1 cellular context compared by ENCODE assay signal in the genomic region with DNA sequence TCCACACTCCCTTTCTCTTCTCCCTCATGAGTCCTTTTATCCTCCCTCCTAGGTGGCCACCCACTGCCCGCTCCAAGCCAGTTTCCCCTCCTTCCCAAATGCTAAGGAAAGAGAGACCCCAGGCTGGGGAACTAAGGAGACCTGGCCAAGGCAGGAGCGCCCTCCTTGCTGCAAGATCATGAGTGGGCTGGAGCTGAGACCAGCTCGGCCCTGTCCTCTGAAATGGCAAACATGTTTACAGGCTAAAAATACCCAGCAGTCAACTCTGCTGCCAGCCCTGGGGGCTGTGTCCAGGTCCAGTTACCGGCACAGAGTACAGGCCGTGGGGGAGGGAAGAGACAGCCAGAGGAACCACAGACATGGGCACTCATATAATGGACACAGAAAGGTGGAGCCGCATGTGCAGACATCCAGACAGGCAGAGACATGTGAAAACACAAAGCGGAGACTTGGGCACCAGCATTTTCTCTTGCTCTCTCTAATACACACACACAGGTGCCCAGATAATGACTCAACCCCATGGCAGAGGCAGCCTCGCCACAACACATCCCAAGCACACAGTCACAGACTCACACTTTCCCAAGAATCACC.
TF ChIP-seq lines count a peak whose summit lies in the region.

No MANE protein-coding gene starts in this region.

TF ChIP-seq in HepG2, 621 proteins besides CTCF, POLR2A, EP300 and RAD21 (continued from another document and continues in another):
- TF ChIP-seq, protein P1, sequence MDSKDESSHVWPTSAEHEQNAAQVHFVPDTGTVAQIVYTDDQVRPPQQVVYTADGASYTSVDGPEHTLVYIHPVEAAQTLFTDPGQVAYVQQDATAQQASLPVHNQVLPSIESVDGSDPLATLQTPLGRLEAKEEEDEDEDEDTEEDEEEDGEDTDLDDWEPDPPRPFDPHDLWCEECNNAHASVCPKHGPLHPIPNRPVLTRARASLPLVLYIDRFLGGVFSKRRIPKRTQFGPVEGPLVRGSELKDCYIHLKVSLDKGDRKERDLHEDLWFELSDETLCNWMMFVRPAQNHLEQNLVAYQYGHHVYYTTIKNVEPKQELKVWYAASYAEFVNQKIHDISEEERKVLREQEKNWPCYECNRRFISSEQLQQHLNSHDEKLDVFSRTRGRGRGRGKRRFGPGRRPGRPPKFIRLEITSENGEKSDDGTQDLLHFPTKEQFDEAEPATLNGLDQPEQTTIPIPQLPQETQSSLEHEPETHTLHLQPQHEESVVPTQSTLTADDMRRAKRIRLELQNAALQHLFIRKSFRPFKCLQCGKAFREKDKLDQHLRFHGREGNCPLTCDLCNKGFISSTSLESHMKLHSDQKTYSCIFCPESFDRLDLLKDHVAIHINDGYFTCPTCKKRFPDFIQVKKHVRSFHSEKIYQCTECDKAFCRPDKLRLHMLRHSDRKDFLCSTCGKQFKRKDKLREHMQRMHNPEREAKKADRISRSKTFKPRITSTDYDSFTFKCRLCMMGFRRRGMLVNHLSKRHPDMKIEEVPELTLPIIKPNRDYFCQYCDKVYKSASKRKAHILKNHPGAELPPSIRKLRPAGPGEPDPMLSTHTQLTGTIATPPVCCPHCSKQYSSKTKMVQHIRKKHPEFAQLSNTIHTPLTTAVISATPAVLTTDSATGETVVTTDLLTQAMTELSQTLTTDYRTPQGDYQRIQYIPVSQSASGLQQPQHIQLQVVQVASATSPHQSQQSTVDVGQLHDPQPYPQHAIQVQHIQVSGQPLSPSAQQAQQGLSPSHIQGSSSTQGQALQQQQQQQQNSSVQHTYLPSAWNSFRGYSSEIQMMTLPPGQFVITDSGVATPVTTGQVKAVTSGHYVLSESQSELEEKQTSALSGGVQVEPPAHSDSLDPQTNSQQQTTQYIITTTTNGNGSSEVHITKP (CRISPR knock-in tag; IDR thresholded peaks at IDR 0.05; ENCODE audit: low read depth): peak; percentile 53; the same call in 1 of the 2 replicates
- no peak for TF ChIP-seq ZNF777 (CRISPR knock-in tag; IDR thresholded peaks at IDR 0.05)
- TF ChIP-seq SMAD9 (CRISPR knock-in tag; IDR thresholded peaks at IDR 0.05): peak; percentile 54; the same call in 1 of the 2 replicates
- peak; percentile 75 for TF ChIP-seq MED1 (CRISPR knock-in tag; IDR thresholded peaks at IDR 0.05)
- TF ChIP-seq, protein P2, sequence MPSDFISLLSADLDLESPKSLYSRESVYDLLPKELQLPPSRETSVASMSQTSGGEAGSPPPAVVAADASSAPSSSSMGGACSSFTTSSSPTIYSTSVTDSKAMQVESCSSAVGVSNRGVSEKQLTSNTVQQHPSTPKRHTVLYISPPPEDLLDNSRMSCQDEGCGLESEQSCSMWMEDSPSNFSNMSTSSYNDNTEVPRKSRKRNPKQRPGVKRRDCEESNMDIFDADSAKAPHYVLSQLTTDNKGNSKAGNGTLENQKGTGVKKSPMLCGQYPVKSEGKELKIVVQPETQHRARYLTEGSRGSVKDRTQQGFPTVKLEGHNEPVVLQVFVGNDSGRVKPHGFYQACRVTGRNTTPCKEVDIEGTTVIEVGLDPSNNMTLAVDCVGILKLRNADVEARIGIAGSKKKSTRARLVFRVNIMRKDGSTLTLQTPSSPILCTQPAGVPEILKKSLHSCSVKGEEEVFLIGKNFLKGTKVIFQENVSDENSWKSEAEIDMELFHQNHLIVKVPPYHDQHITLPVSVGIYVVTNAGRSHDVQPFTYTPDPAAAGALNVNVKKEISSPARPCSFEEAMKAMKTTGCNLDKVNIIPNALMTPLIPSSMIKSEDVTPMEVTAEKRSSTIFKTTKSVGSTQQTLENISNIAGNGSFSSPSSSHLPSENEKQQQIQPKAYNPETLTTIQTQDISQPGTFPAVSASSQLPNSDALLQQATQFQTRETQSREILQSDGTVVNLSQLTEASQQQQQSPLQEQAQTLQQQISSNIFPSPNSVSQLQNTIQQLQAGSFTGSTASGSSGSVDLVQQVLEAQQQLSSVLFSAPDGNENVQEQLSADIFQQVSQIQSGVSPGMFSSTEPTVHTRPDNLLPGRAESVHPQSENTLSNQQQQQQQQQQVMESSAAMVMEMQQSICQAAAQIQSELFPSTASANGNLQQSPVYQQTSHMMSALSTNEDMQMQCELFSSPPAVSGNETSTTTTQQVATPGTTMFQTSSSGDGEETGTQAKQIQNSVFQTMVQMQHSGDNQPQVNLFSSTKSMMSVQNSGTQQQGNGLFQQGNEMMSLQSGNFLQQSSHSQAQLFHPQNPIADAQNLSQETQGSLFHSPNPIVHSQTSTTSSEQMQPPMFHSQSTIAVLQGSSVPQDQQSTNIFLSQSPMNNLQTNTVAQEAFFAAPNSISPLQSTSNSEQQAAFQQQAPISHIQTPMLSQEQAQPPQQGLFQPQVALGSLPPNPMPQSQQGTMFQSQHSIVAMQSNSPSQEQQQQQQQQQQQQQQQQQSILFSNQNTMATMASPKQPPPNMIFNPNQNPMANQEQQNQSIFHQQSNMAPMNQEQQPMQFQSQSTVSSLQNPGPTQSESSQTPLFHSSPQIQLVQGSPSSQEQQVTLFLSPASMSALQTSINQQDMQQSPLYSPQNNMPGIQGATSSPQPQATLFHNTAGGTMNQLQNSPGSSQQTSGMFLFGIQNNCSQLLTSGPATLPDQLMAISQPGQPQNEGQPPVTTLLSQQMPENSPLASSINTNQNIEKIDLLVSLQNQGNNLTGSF (CRISPR knock-in tag; IDR thresholded peaks at IDR 0.05): no peak
- TF ChIP-seq HOXA3 (CRISPR knock-in tag; IDR thresholded peaks at IDR 0.05): peak; percentile 19; the same call in 1 of the 2 replicates
- no peak for TF ChIP-seq ZNF720 (CRISPR knock-in tag; IDR thresholded peaks at IDR 0.05)
- TF ChIP-seq, protein P3, sequence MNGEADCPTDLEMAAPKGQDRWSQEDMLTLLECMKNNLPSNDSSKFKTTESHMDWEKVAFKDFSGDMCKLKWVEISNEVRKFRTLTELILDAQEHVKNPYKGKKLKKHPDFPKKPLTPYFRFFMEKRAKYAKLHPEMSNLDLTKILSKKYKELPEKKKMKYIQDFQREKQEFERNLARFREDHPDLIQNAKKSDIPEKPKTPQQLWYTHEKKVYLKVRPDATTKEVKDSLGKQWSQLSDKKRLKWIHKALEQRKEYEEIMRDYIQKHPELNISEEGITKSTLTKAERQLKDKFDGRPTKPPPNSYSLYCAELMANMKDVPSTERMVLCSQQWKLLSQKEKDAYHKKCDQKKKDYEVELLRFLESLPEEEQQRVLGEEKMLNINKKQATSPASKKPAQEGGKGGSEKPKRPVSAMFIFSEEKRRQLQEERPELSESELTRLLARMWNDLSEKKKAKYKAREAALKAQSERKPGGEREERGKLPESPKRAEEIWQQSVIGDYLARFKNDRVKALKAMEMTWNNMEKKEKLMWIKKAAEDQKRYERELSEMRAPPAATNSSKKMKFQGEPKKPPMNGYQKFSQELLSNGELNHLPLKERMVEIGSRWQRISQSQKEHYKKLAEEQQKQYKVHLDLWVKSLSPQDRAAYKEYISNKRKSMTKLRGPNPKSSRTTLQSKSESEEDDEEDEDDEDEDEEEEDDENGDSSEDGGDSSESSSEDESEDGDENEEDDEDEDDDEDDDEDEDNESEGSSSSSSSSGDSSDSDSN (CRISPR knock-in tag; IDR thresholded peaks at IDR 0.05): peak; percentile 37; the same call in 1 of the 2 replicates
- TF ChIP-seq, protein P4, sequence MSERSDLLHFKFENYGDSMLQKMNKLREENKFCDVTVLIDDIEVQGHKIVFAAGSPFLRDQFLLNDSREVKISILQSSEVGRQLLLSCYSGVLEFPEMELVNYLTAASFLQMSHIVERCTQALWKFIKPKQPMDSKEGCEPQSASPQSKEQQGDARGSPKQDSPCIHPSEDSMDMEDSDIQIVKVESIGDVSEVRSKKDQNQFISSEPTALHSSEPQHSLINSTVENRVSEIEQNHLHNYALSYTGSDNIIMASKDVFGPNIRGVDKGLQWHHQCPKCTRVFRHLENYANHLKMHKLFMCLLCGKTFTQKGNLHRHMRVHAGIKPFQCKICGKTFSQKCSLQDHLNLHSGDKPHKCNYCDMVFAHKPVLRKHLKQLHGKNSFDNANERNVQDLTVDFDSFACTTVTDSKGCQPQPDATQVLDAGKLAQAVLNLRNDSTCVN (CRISPR knock-in tag; IDR thresholded peaks at IDR 0.05; ENCODE audit: borderline replicate concordance): peak; percentile 20; the same call in 1 of the 2 replicates
- no peak for TF ChIP-seq FOXP1 (IDR thresholded peaks at IDR 0.05)
- peak; percentile 77 for TF ChIP-seq FOXP1 (CRISPR knock-in tag; IDR thresholded peaks at IDR 0.05)
- no peak for TF ChIP-seq TMF1 (CRISPR knock-in tag; IDR thresholded peaks at IDR 0.05; ENCODE audit: low read depth)
- no peak for TF ChIP-seq RAD51 (IDR thresholded peaks at IDR 0.05; ENCODE audit: borderline replicate concordance)
- TF ChIP-seq HIC2 (CRISPR knock-in tag; IDR thresholded peaks at IDR 0.05; ENCODE audit: low read depth): peak; percentile 71; the same call in 1 of the 2 replicates
- no peak for TF ChIP-seq NR2F6 (IDR thresholded peaks at IDR 0.05)
- TF ChIP-seq NR2F6 (CRISPR knock-in tag; IDR thresholded peaks at IDR 0.05): peak; percentile 61; the same call in 1 of the 2 replicates
- peak; percentile 26 for TF ChIP-seq TBL1XR1 (IDR thresholded peaks at IDR 0.05; ENCODE audit: borderline replicate concordance, low read length, partially characterized antibody)
- peak; percentile 43 for TF ChIP-seq SKI (IDR thresholded peaks at IDR 0.05; ENCODE audit: partially characterized antibody)
- TF ChIP-seq TFDP1 (CRISPR knock-in tag; IDR thresholded peaks at IDR 0.05; ENCODE audit: borderline replicate concordance): no peak
- TF ChIP-seq RFXANK (CRISPR knock-in tag; IDR thresholded peaks at IDR 0.05): no peak
- TF ChIP-seq, protein P5, sequence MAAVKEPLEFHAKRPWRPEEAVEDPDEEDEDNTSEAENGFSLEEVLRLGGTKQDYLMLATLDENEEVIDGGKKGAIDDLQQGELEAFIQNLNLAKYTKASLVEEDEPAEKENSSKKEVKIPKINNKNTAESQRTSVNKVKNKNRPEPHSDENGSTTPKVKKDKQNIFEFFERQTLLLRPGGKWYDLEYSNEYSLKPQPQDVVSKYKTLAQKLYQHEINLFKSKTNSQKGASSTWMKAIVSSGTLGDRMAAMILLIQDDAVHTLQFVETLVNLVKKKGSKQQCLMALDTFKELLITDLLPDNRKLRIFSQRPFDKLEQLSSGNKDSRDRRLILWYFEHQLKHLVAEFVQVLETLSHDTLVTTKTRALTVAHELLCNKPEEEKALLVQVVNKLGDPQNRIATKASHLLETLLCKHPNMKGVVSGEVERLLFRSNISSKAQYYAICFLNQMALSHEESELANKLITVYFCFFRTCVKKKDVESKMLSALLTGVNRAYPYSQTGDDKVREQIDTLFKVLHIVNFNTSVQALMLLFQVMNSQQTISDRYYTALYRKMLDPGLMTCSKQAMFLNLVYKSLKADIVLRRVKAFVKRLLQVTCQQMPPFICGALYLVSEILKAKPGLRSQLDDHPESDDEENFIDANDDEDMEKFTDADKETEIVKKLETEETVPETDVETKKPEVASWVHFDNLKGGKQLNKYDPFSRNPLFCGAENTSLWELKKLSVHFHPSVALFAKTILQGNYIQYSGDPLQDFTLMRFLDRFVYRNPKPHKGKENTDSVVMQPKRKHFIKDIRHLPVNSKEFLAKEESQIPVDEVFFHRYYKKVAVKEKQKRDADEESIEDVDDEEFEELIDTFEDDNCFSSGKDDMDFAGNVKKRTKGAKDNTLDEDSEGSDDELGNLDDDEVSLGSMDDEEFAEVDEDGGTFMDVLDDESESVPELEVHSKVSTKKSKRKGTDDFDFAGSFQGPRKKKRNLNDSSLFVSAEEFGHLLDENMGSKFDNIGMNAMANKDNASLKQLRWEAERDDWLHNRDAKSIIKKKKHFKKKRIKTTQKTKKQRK (IDR thresholded peaks at IDR 0.05; ENCODE audit: low read length): no peak
- peak; percentile 25; the same call in 1 of the 2 replicates for TF ChIP-seq GATA4 (IDR thresholded peaks at IDR 0.05; ENCODE audit: borderline replicate concordance, low read depth)
- TF ChIP-seq ZNF746 (CRISPR knock-in tag; IDR thresholded peaks at IDR 0.05): no peak
- peak; percentile 69; the same call in 1 of the 2 replicates for TF ChIP-seq YEATS2 (CRISPR knock-in tag; IDR thresholded peaks at IDR 0.05; ENCODE audit: borderline replicate concordance)
- no peak for TF ChIP-seq SAFB2 (CRISPR knock-in tag; IDR thresholded peaks at IDR 0.05; ENCODE audit: borderline replicate concordance, low read depth)
- peak; percentile 58; the same call in 1 of the 2 replicates for TF ChIP-seq TAF1 (CRISPR knock-in tag; IDR thresholded peaks at IDR 0.05)
- no peak for TF ChIP-seq RNF2 (conservative IDR thresholded peaks at IDR 0.05; ENCODE audit: low read depth)
- peak; percentile 67; the same call in 1 of the 2 replicates for TF ChIP-seq ZNF331 (CRISPR knock-in tag; IDR thresholded peaks at IDR 0.05)
- TF ChIP-seq NR2F1 (CRISPR knock-in tag; IDR thresholded peaks at IDR 0.05): no peak
- TF ChIP-seq MTF2 (CRISPR knock-in tag; IDR thresholded peaks at IDR 0.05; ENCODE audit: borderline replicate concordance): no peak
- TF ChIP-seq, protein P6, sequence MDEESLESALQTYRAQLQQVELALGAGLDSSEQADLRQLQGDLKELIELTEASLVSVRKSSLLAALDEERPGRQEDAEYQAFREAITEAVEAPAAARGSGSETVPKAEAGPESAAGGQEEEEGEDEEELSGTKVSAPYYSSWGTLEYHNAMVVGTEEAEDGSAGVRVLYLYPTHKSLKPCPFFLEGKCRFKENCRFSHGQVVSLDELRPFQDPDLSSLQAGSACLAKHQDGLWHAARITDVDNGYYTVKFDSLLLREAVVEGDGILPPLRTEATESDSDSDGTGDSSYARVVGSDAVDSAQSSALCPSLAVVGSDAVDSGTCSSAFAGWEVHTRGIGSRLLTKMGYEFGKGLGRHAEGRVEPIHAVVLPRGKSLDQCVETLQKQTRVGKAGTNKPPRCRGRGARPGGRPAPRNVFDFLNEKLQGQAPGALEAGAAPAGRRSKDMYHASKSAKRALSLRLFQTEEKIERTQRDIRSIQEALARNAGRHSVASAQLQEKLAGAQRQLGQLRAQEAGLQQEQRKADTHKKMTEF (CRISPR knock-in tag; IDR thresholded peaks at IDR 0.05): peak; percentile 62; the same call in 1 of the 2 replicates
- TF ChIP-seq MIER3 (CRISPR knock-in tag; IDR thresholded peaks at IDR 0.05; ENCODE audit: borderline replicate concordance): 0 out of 2 replicates have a peak, but pooled peaks have one; percentile 33
- peak; percentile 82; the same call in 1 of the 2 replicates for TF ChIP-seq FOXK1 (CRISPR knock-in tag; IDR thresholded peaks at IDR 0.05; ENCODE audit: borderline replicate concordance, low read depth)
